ENCODE assay signal across 1 cellular context in genomic region chr12:132828706-132829534, GRCh38.
TF ChIP-seq lines count a peak whose summit lies in the region.

Gene GOLGA3, minus strand, starts transcription at chr12:132828869. Its CDS starts 6,741 bp downstream, at chr12:132822128.

TF ChIP-seq in HEK293, 187 proteins besides CTCF, POLR2A, EP300 and RAD21 (continued from another document and continues in another):
- no peak for TF ChIP-seq ZNF398 (tag by site-specific recombination; IDR thresholded peaks at IDR 0.05)
- TF ChIP-seq ZSCAN16 (tag by site-specific recombination; IDR thresholded peaks at IDR 0.05) = no peak
- 0 out of 2 replicates have a peak, but pooled peaks have one; percentile 47 for TF ChIP-seq ZNF777 (tag by site-specific recombination; IDR thresholded peaks at IDR 0.05; ENCODE audit: borderline replicate concordance)
- TF ChIP-seq ZNF488 (tag by site-specific recombination; IDR thresholded peaks at IDR 0.05) = no peak
- peak; percentile 88 for TF ChIP-seq ZBTB1 (tag by site-specific recombination; IDR thresholded peaks at IDR 0.05)
- no peak for TF ChIP-seq MEIS1 (CRISPR knock-in tag; IDR thresholded peaks at IDR 0.05; ENCODE audit: borderline replicate concordance)
- no peak for TF ChIP-seq ZNF549 (tag by site-specific recombination; IDR thresholded peaks at IDR 0.05)
- TF ChIP-seq ZNF837 (tag by site-specific recombination; IDR thresholded peaks at IDR 0.05) = peak; percentile 90; the same call in 1 of the 2 replicates
- no peak for TF ChIP-seq ZNF248 (tag by site-specific recombination; IDR thresholded peaks at IDR 0.05)
- 0 out of 2 replicates have a peak, but pooled peaks have one; percentile 35 for TF ChIP-seq ZNF169 (tag by site-specific recombination; IDR thresholded peaks at IDR 0.05)
- TF ChIP-seq ZIC2 (tag by site-specific recombination; IDR thresholded peaks at IDR 0.05) = no peak
- peak; percentile 60; the same call in 1 of the 2 replicates for TF ChIP-seq ZSCAN4 (tag by site-specific recombination; IDR thresholded peaks at IDR 0.05)
- TF ChIP-seq REST (tag by site-specific recombination; IDR thresholded peaks at IDR 0.05) = peak; percentile 66; the same call in 1 of the 2 replicates
- peak; percentile 43; the same call in 1 of the 2 replicates for TF ChIP-seq IKZF3 (tag by site-specific recombination; IDR thresholded peaks at IDR 0.05)
- TF ChIP-seq ZNF148 (tag by site-specific recombination; IDR thresholded peaks at IDR 0.05; ENCODE audit: borderline replicate concordance) = peak; percentile 92; the same call in 1 of the 2 replicates
- TF ChIP-seq ZBTB7A (tag by site-specific recombination; IDR thresholded peaks at IDR 0.05; ENCODE audit: low read depth) = peak; percentile 68; the same call in 1 of the 2 replicates
- no peak for TF ChIP-seq ZNF621 (tag by site-specific recombination; IDR thresholded peaks at IDR 0.05)
- no peak for TF ChIP-seq WT1 (tag by site-specific recombination; IDR thresholded peaks at IDR 0.05)
- no peak for TF ChIP-seq GLI2 (tag by site-specific recombination; IDR thresholded peaks at IDR 0.05; ENCODE audit: borderline replicate concordance, low read depth)
- peak; percentile 100 for TF ChIP-seq ZNF518A (tag by site-specific recombination; conservative IDR thresholded peaks at IDR 0.05; ENCODE audit: low read depth)
- peak; percentile 98 for TF ChIP-seq ZNF2 (tag by site-specific recombination; IDR thresholded peaks at IDR 0.05)
- TF ChIP-seq ZBTB49 (tag by site-specific recombination; IDR thresholded peaks at IDR 0.05; ENCODE audit: low read depth) = no peak
- no peak for TF ChIP-seq ZNF155 (tag by site-specific recombination; IDR thresholded peaks at IDR 0.05)
- 0 out of 2 replicates have a peak, but pooled peaks have one; percentile 42 for TF ChIP-seq ZNF558 (tag by site-specific recombination; IDR thresholded peaks at IDR 0.05)
- TF ChIP-seq BCL6B (tag by site-specific recombination; IDR thresholded peaks at IDR 0.05) = no peak
- TF ChIP-seq ZNF391 (tag by site-specific recombination; IDR thresholded peaks at IDR 0.05; ENCODE audit: borderline replicate concordance, low read depth) = peak; percentile 99
- TF ChIP-seq PATZ1 (tag by site-specific recombination; IDR thresholded peaks at IDR 0.05) = peak; percentile 46; the same call in 1 of the 2 replicates
- TF ChIP-seq ZNF596 (tag by site-specific recombination; IDR thresholded peaks at IDR 0.05) = no peak
- peak; percentile 71 for TF ChIP-seq ZNF449 (tag by site-specific recombination; IDR thresholded peaks at IDR 0.05)
- TF ChIP-seq ZNF366 (tag by site-specific recombination; conservative IDR thresholded peaks at IDR 0.05) = no peak
- TF ChIP-seq ZNF544 (tag by site-specific recombination; IDR thresholded peaks at IDR 0.05) = no peak
